In genomic region chr21:46130721-46131720, GRCh38 we compare ENCODE assay signal across 21 cellular contexts. TPM values are rescaled to one million over a fixed set of nuclear protein-coding genes. Genes with fewer than 3 reads are reported as not detected.
A peak's percentile ranks its signal among the peaks of the same experiment; 100 is the strongest.
DNase-seq lines count a peak whose midpoint lies in the region; ATAC-seq and TF ChIP-seq lines count a peak whose summit lies in the region.
"Had no signal": no experiment of that assay in that cellular context is flagged by ENCODE, and none has a peak within 500 bp of the region (broad histone marks: within the 10 kb centered on the region; RNA-seq: fewer than 3 reads in every experiment).

No MANE protein-coding gene starts in this region.

- H3K27me3 ChIP-seq in AG04450 (ENCODE audit: control insufficient read depth, insufficient read depth, low read length) = no peaks in the 10 kb centered on the region
- no peaks in the 10 kb centered on the region for H3K27me3 ChIP-seq in adipocyte (replicated peaks; ENCODE audit: control insufficient read depth, insufficient read depth, low read length)
- H3K27me3 ChIP-seq in cardiac muscle cell = no peaks in the 10 kb centered on the region
- H3K27me3 ChIP-seq: breast epithelium, heart right ventricle had no signal

- H3K4me3 ChIP-seq in AG04450 (ENCODE audit: low read depth, low read length) (no peak overlapping the region), adipocyte (ENCODE audit: low read length) (no peak overlapping the region), cardiac muscle cell (no peak overlapping the region)
- H3K4me3 ChIP-seq: A549, BLaER1, breast epithelium, heart right ventricle had no signal

- TF ChIP-seq CTCF in AG04450 (IDR thresholded peaks at IDR 0.05; ENCODE audit: low read depth, low read length) (no peak), cardiac muscle cell (IDR thresholded peaks at IDR 0.05; ENCODE audit: low read depth, low read length) (no peak), mesothelial cell of epicardium (IDR thresholded peaks at IDR 0.05; ENCODE audit: unreplicated experiment) (no peak)

- DNase-seq in AG04450 (ENCODE audit: low read depth, low spot score) (no peak), adipocyte (ENCODE audit: low read depth) (no peak), cardiac muscle cell (ENCODE audit: low read depth in 1 of 2, low spot score in 1 of 2) (peak in 1 of 2 donors; percentile 41), mesothelial cell of epicardium (ENCODE audit: low spot score in 2 of 2, unreplicated experiment in 2 of 2) (no peak), HEK293T (ENCODE audit: extremely low spot score) (no peak), medulla oblongata (ENCODE audit: extremely low spot score) (no peak)
- no peak for DNase-seq in activated CD4-positive, alpha-beta T cell treated with anti-CD3 and anti-CD28 coated beads for 1 hour
- DNase-seq: activated CD4-positive, alpha-beta memory T cell treated with anti-CD3 and anti-CD28 coated beads, Interleukin-2, amount 10 ng/mL, durations not matched to agents 7 days and 5 days; activated CD4-positive, CD25-positive, alpha-beta regulatory T cell; activated gamma-delta T cell treated with Interleukin-2 at 50 U/mL for 16 hours; NCI-H1436 treated with DMSO at 0.1 percent for 48 hours; NCI-H526; retina; T-helper 9 cell had no signal

- POLR2A ChIA-PET in AG04450 (lab: Yijun Ruan, JAX) = interaction anchor here (1.1 to 1.3 kb wide), 3 partner anchors 103 to 157 kb away, joined by 3 to 4 read pairs (median 4); partner anchors contain the start of gene COL6A1
- POLR2A ChIA-PET in HEK293T (lab: Yijun Ruan, JAX) = interaction anchor here (1.0 to 1.3 kb wide), 2 partner anchors 12 to 14 kb away, joined by 3 read pairs; no protein-coding TSS in a partner anchor

- H3K27me3 Mint-ChIP-seq in mesothelial cell of epicardium (ENCODE audit: low read depth) = no peaks in the 10 kb centered on the region
- H3K27me3 Mint-ChIP-seq: activated CD4-positive, alpha-beta memory T cell treated with anti-CD3 and anti-CD28 coated beads, Interleukin-2, amount 10 ng/mL, durations not matched to agents 7 days and 5 days had no signal

- peak overlapping the region; percentile 0 for H3K9ac ChIP-seq in adipocyte (ENCODE audit: low read length)
- H3K9ac ChIP-seq: BLaER1, KMS-11 had no signal

- H3K4me1 ChIP-seq in adipocyte (ENCODE audit: control insufficient read depth, insufficient read depth, low read length) (no peaks in the 10 kb centered on the region), cardiac muscle cell (ENCODE audit: low read depth) (peaks cover 31% of the 10 kb centered on the region)
- H3K4me1 ChIP-seq: A549, breast epithelium had no signal

- CTCF ChIA-PET in AG04450 (lab: Charles Lee) (interaction anchor here (1.4 kb wide), 1 partner anchor 12 kb away, joined by 3 read pairs; no protein-coding TSS in a partner anchor), HEK293T (lab: Yijun Ruan, JAX) (no interaction called here)

- ATAC-seq in HG03565 (IDR thresholded peaks at IDR 0.05; ENCODE audit: unreplicated experiment) = no peak
- ATAC-seq: A549 had no signal

- peaks cover 51% of the 10 kb centered on the region; the same call in 1 of the 2 replicates for H3K9me3 ChIP-seq in AG04450 (ENCODE audit: control insufficient read depth, insufficient read depth, low read length)
- H3K9me3 ChIP-seq in adipocyte (ENCODE audit: control insufficient read depth, low read length) = no peaks in the 10 kb centered on the region
- H3K9me3 ChIP-seq in cardiac muscle cell (ENCODE audit: low read depth) = no peaks in the 10 kb centered on the region
- H3K9me3 ChIP-seq: A549, BLaER1, breast epithelium, heart right ventricle had no signal

- H3K27ac Mint-ChIP-seq in mesothelial cell of epicardium = peak overlapping the region; percentile 61
- H3K27ac Mint-ChIP-seq: activated CD4-positive, alpha-beta memory T cell treated with anti-CD3 and anti-CD28 coated beads, Interleukin-2, amount 10 ng/mL, durations not matched to agents 7 days and 5 days had no signal

- H3K36me3 ChIP-seq in adipocyte (ENCODE audit: control insufficient read depth, insufficient read depth, low read length, severe bottlenecking) (peaks cover 45% of the 10 kb centered on the region), cardiac muscle cell (no peaks in the 10 kb centered on the region)
- H3K36me3 ChIP-seq: BLaER1, breast epithelium had no signal

- H3K27ac ChIP-seq in AG04450 (ENCODE audit: low read depth, low read length) (peak overlapping the region; percentile 21), cardiac muscle cell (peak overlapping the region; percentile 98)
- H3K27ac ChIP-seq: A549, BLaER1, KMS-11, RWPE1 had no signal

- H3K9me3 Mint-ChIP-seq in mesothelial cell of epicardium = no peaks in the 10 kb centered on the region
- H3K9me3 Mint-ChIP-seq: activated CD4-positive, alpha-beta memory T cell treated with anti-CD3 and anti-CD28 coated beads, Interleukin-2, amount 10 ng/mL, durations not matched to agents 7 days and 5 days had no signal

- peaks cover 3% of the 10 kb centered on the region for H3K36me3 Mint-ChIP-seq in mesothelial cell of epicardium

- H3K4me3 Mint-ChIP-seq in mesothelial cell of epicardium = no peak overlapping the region
- H3K4me3 Mint-ChIP-seq: activated CD4-positive, alpha-beta memory T cell treated with anti-CD3 and anti-CD28 coated beads, Interleukin-2, amount 10 ng/mL, durations not matched to agents 7 days and 5 days had no signal

- H3K4me1 Mint-ChIP-seq in mesothelial cell of epicardium = peaks cover 17% of the 10 kb centered on the region
- H3K4me1 Mint-ChIP-seq: activated CD4-positive, alpha-beta memory T cell treated with anti-CD3 and anti-CD28 coated beads, Interleukin-2, amount 10 ng/mL, durations not matched to agents 7 days and 5 days had no signal

TF ChIP-seq in HEK293T, 16 proteins besides CTCF, POLR2A, EP300 and RAD21:
- no peak for TF ChIP-seq NFRKB (IDR thresholded peaks at IDR 0.05)

RNA-seq across cellular contexts. Expression of gene FTCD, which starts 24.4 kb away (rescaled TPM):
- polyA plus RNA-seq in AG04450 (2011; rRNA removed) (not detected in 2 replicates), cardiac muscle cell (27.4 and 31.1 TPM in 2 replicates)
- not detected in 2 replicates for polyA minus RNA-seq in AG04450 (2011; rRNA and poly(A)+ RNA removed)
- total RNA-seq in cardiac muscle cell (9.5 and 18.9 TPM in 2 replicates), mesothelial cell of epicardium (8.8 to 12.5 TPM (median 9.6 TPM) in 3 replicates)
- polyA plus RNA-seq: A549 had no signal

RNA-seq across cellular contexts. Expression of gene COL6A2, which starts 33.1 kb away (rescaled TPM):
- polyA plus RNA-seq in AG04450 (2011; rRNA removed) = 454 and 676 TPM in 2 replicates
- polyA minus RNA-seq in AG04450 (2011; rRNA and poly(A)+ RNA removed) = 266 and 343 TPM in 2 replicates
- 212 and 260 TPM in 2 replicates for total RNA-seq in cardiac muscle cell
- polyA plus RNA-seq in cardiac muscle cell = 153 and 216 TPM in 2 replicates
- 846 to 986 TPM (median 933 TPM) in 3 replicates for total RNA-seq in mesothelial cell of epicardium

RNA-seq across cellular contexts. Expression of gene SPATC1L, which starts 53.2 kb away (rescaled TPM):
- polyA plus RNA-seq in AG04450 (2011; rRNA removed) (1.6 and 2.9 TPM in 2 replicates), cardiac muscle cell (63.0 and 69.2 TPM in 2 replicates)
- polyA minus RNA-seq in AG04450 (2011; rRNA and poly(A)+ RNA removed) = 1.8 and 2.3 TPM in 2 replicates
- total RNA-seq in cardiac muscle cell (45.7 and 58.8 TPM in 2 replicates), mesothelial cell of epicardium (27.5 to 28.1 TPM (median 27.6 TPM) in 3 replicates)
